1 cellular context compared by ENCODE assay signal in genomic region chr7:5822742-5823503, GRCh38.
TF ChIP-seq lines count a peak whose summit lies in the region.

No MANE protein-coding gene starts in this region.

TF ChIP-seq in HepG2, 621 proteins besides CTCF, POLR2A, EP300 and RAD21 (continued from another document and continues in another):
- TF ChIP-seq TRIM22 (IDR thresholded peaks at IDR 0.05): no peak
- no peak for TF ChIP-seq ZNF30 (CRISPR knock-in tag; IDR thresholded peaks at IDR 0.05)
- no peak for TF ChIP-seq KAT7 (CRISPR knock-in tag; IDR thresholded peaks at IDR 0.05; ENCODE audit: borderline replicate concordance)
- TF ChIP-seq CREBL2 (CRISPR knock-in tag; IDR thresholded peaks at IDR 0.05; ENCODE audit: borderline replicate concordance): no peak
- no peak for TF ChIP-seq CBFB (CRISPR knock-in tag; IDR thresholded peaks at IDR 0.05)
- TF ChIP-seq ZNF841 (CRISPR knock-in tag; IDR thresholded peaks at IDR 0.05; ENCODE audit: borderline replicate concordance): no peak
- no peak for TF ChIP-seq MED1 (CRISPR knock-in tag; IDR thresholded peaks at IDR 0.05)
- no peak for TF ChIP-seq ZNF34 (CRISPR knock-in tag; IDR thresholded peaks at IDR 0.05; ENCODE audit: borderline replicate concordance)
- TF ChIP-seq MYNN (CRISPR knock-in tag; IDR thresholded peaks at IDR 0.05; ENCODE audit: low read depth): no peak
- peak; percentile 38 for TF ChIP-seq FOXA3 (CRISPR knock-in tag; IDR thresholded peaks at IDR 0.05)
- TF ChIP-seq ZBTB25 (CRISPR knock-in tag; IDR thresholded peaks at IDR 0.05): no peak
- TF ChIP-seq ZNF777 (CRISPR knock-in tag; IDR thresholded peaks at IDR 0.05): no peak
- TF ChIP-seq, protein P1, sequence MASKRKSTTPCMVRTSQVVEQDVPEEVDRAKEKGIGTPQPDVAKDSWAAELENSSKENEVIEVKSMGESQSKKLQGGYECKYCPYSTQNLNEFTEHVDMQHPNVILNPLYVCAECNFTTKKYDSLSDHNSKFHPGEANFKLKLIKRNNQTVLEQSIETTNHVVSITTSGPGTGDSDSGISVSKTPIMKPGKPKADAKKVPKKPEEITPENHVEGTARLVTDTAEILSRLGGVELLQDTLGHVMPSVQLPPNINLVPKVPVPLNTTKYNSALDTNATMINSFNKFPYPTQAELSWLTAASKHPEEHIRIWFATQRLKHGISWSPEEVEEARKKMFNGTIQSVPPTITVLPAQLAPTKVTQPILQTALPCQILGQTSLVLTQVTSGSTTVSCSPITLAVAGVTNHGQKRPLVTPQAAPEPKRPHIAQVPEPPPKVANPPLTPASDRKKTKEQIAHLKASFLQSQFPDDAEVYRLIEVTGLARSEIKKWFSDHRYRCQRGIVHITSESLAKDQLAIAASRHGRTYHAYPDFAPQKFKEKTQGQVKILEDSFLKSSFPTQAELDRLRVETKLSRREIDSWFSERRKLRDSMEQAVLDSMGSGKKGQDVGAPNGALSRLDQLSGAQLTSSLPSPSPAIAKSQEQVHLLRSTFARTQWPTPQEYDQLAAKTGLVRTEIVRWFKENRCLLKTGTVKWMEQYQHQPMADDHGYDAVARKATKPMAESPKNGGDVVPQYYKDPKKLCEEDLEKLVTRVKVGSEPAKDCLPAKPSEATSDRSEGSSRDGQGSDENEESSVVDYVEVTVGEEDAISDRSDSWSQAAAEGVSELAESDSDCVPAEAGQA (IDR thresholded peaks at IDR 0.05; ENCODE audit: low read depth): peak; percentile 50; the same call in 1 of the 2 replicates
- TF ChIP-seq, protein P1 (CRISPR knock-in tag; IDR thresholded peaks at IDR 0.05; ENCODE audit: borderline replicate concordance): no peak
- no peak for TF ChIP-seq HNRNPK (IDR thresholded peaks at IDR 0.05; ENCODE audit: low read depth, low read length, poor library complexity, severe bottlenecking)
- TF ChIP-seq ZNF660 (CRISPR knock-in tag; IDR thresholded peaks at IDR 0.05; ENCODE audit: borderline replicate concordance, low read depth): no peak
- no peak for TF ChIP-seq TRIM24 (CRISPR knock-in tag; IDR thresholded peaks at IDR 0.05)
- TF ChIP-seq EED (CRISPR knock-in tag; IDR thresholded peaks at IDR 0.05): 0 out of 2 replicates have a peak, but pooled peaks have one; percentile 27
- no peak for TF ChIP-seq SRY (CRISPR knock-in tag; IDR thresholded peaks at IDR 0.05)
- TF ChIP-seq HOXA9 (CRISPR knock-in tag; IDR thresholded peaks at IDR 0.05; ENCODE audit: borderline replicate concordance): no peak
- TF ChIP-seq KAT8 (CRISPR knock-in tag; IDR thresholded peaks at IDR 0.05): peak; percentile 76; the same call in 1 of the 2 replicates
- TF ChIP-seq, protein P2, sequence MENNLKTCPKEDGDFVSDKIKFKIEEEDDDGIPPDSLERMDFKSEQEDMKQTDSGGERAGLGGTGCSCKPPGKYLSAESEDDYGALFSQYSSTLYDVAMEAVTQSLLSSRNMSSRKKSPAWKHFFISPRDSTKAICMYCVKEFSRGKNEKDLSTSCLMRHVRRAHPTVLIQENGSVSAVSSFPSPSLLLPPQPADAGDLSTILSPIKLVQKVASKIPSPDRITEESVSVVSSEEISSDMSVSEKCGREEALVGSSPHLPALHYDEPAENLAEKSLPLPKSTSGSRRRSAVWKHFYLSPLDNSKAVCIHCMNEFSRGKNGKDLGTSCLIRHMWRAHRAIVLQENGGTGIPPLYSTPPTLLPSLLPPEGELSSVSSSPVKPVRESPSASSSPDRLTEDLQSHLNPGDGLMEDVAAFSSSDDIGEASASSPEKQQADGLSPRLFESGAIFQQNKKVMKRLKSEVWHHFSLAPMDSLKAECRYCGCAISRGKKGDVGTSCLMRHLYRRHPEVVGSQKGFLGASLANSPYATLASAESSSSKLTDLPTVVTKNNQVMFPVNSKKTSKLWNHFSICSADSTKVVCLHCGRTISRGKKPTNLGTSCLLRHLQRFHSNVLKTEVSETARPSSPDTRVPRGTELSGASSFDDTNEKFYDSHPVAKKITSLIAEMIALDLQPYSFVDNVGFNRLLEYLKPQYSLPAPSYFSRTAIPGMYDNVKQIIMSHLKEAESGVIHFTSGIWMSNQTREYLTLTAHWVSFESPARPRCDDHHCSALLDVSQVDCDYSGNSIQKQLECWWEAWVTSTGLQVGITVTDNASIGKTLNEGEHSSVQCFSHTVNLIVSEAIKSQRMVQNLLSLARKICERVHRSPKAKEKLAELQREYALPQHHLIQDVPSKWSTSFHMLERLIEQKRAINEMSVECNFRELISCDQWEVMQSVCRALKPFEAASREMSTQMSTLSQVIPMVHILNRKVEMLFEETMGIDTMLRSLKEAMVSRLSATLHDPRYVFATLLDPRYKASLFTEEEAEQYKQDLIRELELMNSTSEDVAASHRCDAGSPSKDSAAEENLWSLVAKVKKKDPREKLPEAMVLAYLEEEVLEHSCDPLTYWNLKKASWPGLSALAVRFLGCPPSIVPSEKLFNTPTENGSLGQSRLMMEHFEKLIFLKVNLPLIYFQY (CRISPR knock-in tag; IDR thresholded peaks at IDR 0.05; ENCODE audit: borderline replicate concordance): no peak
- no peak for TF ChIP-seq ZNF567 (CRISPR knock-in tag; IDR thresholded peaks at IDR 0.05; ENCODE audit: borderline replicate concordance)
- 0 out of 2 replicates have a peak, but pooled peaks have one; percentile 23 for TF ChIP-seq ZNF335 (CRISPR knock-in tag; IDR thresholded peaks at IDR 0.05)
- no peak for TF ChIP-seq ZNF556 (CRISPR knock-in tag; IDR thresholded peaks at IDR 0.05; ENCODE audit: borderline replicate concordance)
- TF ChIP-seq SMARCE1 (IDR thresholded peaks at IDR 0.05; ENCODE audit: borderline replicate concordance): no peak
- TF ChIP-seq, protein P3, sequence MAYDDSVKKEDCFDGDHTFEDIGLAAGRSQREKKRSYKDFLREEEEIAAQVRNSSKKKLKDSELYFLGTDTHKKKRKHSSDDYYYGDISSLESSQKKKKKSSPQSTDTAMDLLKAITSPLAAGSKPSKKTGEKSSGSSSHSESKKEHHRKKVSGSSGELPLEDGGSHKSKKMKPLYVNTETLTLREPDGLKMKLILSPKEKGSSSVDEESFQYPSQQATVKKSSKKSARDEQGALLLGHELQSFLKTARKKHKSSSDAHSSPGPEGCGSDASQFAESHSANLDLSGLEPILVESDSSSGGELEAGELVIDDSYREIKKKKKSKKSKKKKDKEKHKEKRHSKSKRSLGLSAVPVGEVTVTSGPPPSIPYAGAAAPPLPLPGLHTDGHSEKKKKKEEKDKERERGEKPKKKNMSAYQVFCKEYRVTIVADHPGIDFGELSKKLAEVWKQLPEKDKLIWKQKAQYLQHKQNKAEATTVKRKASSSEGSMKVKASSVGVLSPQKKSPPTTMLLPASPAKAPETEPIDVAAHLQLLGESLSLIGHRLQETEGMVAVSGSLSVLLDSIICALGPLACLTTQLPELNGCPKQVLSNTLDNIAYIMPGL (CRISPR knock-in tag; IDR thresholded peaks at IDR 0.05; ENCODE audit: borderline replicate concordance in 1 of 2, low read depth in 1 of 2): peak; percentile 24 to 45; a peak in 1 of 4 replicates
- no peak for TF ChIP-seq SIN3A (IDR thresholded peaks at IDR 0.05; ENCODE audit: borderline replicate concordance, low read depth, low read length)
- peak; percentile 55 for TF ChIP-seq ZEB1 (IDR thresholded peaks at IDR 0.05; ENCODE audit: insufficient replicate concordance, low read depth)
- peak; percentile 85 for TF ChIP-seq TGIF2 (CRISPR knock-in tag; IDR thresholded peaks at IDR 0.05)
- TF ChIP-seq WIZ (CRISPR knock-in tag; IDR thresholded peaks at IDR 0.05): no peak
- TF ChIP-seq YEATS4 (CRISPR knock-in tag; IDR thresholded peaks at IDR 0.05; ENCODE audit: borderline replicate concordance): peak; percentile 38; the same call in 1 of the 2 replicates
- TF ChIP-seq ZNF224 (CRISPR knock-in tag; IDR thresholded peaks at IDR 0.05): no peak
- TF ChIP-seq GABPB1 (CRISPR knock-in tag; IDR thresholded peaks at IDR 0.05): peak; percentile 97
- peak; percentile 30 for TF ChIP-seq ZNF883 (CRISPR knock-in tag; IDR thresholded peaks at IDR 0.05; ENCODE audit: not compliant biosample characterization)
- peak; percentile 63; the same call in 1 of the 2 replicates for TF ChIP-seq ZKSCAN8 (CRISPR knock-in tag; IDR thresholded peaks at IDR 0.05; ENCODE audit: borderline replicate concordance)
- TF ChIP-seq PAWR (CRISPR knock-in tag; IDR thresholded peaks at IDR 0.05; ENCODE audit: borderline replicate concordance): no peak
- no peak for TF ChIP-seq ZNF281 (CRISPR knock-in tag; IDR thresholded peaks at IDR 0.05; ENCODE audit: borderline replicate concordance)
- TF ChIP-seq ZFYVE20 (CRISPR knock-in tag; IDR thresholded peaks at IDR 0.05; ENCODE audit: borderline replicate concordance, low read depth): no peak
- no peak for TF ChIP-seq TOE1 (CRISPR knock-in tag; IDR thresholded peaks at IDR 0.05)
- peak; percentile 12; the same call in 1 of the 2 replicates for TF ChIP-seq ZNF280D (CRISPR knock-in tag; IDR thresholded peaks at IDR 0.05)
- TF ChIP-seq, protein P4, sequence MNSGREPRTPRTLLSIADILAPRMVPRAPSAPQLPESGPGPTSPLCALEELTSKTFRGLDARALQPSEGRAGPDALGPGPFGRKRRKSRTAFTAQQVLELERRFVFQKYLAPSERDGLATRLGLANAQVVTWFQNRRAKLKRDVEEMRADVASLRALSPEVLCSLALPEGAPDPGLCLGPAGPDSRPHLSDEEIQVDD (CRISPR knock-in tag; IDR thresholded peaks at IDR 0.05; ENCODE audit: borderline replicate concordance): no peak
